ENCODE assay signal across 1 cellular context in the genomic region with DNA sequence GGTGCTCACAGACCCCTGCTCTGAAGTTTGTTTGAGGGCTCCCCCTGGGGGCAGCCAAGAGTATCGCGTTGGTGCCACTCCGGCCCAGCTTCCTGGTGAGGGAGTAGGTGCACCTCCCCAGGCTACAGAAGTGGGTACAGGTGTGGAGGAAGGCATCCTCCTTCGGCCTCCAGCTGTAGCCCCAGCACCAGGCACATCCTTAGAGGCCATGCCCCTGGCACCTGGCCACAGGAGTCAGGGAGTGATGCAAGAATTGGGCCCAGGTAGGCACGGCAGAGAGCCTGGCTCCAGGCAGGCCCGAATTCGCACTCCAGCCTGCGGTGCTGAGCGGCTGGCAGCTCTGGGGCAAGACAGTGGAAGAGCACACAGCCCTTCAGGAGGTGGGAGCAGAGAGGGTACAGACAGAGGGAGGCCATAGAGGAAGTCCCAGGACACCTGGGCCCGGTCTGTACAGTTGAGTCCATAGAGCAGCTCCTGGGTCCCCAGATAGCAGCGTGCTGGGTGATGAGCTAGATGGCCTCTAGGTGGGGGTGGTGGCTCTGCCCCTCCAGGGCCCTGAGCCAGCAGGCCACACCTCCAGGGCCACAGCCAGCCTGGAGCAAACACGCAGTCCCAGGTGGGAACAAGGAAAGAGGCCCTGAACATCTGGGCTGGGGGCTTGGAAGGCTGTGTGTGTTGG.
TF ChIP-seq lines count a peak whose summit lies in the region.

No MANE protein-coding gene starts in this region.

TF ChIP-seq in GM23338, 12 proteins besides CTCF, POLR2A, EP300 and RAD21 (continued from another document):
- no peak for TF ChIP-seq ETS1 (IDR thresholded peaks at IDR 0.05)
